Comparison of ENCODE assay signal across 24 cellular contexts in genomic region chr11:117841582-117842031, GRCh38. TPM values are rescaled to one million over a fixed set of nuclear protein-coding genes. Genes with fewer than 3 reads are reported as not detected.
A peak's percentile ranks its signal among the peaks of the same experiment; 100 is the strongest.
DNase-seq lines count a peak whose midpoint lies in the region; ATAC-seq, FAIRE-seq and TF ChIP-seq lines count a peak whose summit lies in the region.
"Had no signal": no experiment of that assay in that cellular context is flagged by ENCODE, and none has a peak within 500 bp of the region (broad histone marks: within the 10 kb centered on the region; RNA-seq: fewer than 3 reads in every experiment).

No MANE protein-coding gene starts in this region.

- H3K4me3 ChIP-seq in right lobe of liver = no peak overlapping the region
- no peak overlapping the region for H3K4me3 ChIP-seq in HepG2 (replicated peaks in 1 of 3; ENCODE audit: insufficient read depth in 1 of 3, low read depth in 2 of 3, low read length in 3 of 3)
- H3K4me3 ChIP-seq in heart left ventricle = no peak overlapping the region
- H3K4me3 ChIP-seq in OCI-LY7 (ENCODE audit: low read depth, low read length, poor library complexity, severe bottlenecking) = no peak overlapping the region
- H3K4me3 ChIP-seq: uterus had no signal

- no peaks in the 10 kb centered on the region for H3K9me2 ChIP-seq in OCI-LY7 (ENCODE audit: insufficient read depth, low read length)

- no peaks in the 10 kb centered on the region for H3K9me3 Mint-ChIP-seq in activated T-helper 2 cell treated with anti-CD3 and anti-CD28 coated beads, Interferon-gamma antibody, Interleukin-2, Interleukin-4, amounts not matched to agents 10 μg/mL and 5 μg/mL and 100 μg/mL, durations not matched to agents 14 hours and 24 hours and 36 hours
- H3K9me3 Mint-ChIP-seq: CD4-positive, alpha-beta T cell; HFFc6; neural crest cell had no signal

- no peaks in the 10 kb centered on the region for H4K20me1 ChIP-seq in HepG2 (ENCODE audit: insufficient read depth, low read length)
- no peaks in the 10 kb centered on the region for H4K20me1 ChIP-seq in OCI-LY7 (ENCODE audit: insufficient read depth, low read length)

- H3K36me3 Mint-ChIP-seq in activated T-helper 2 cell treated with anti-CD3 and anti-CD28 coated beads, Interferon-gamma antibody, Interleukin-2, Interleukin-4, amounts not matched to agents 10 μg/mL and 5 μg/mL and 100 μg/mL, durations not matched to agents 14 hours and 24 hours and 36 hours (ENCODE audit: low read depth) = no peaks in the 10 kb centered on the region

- no peaks in the 10 kb centered on the region for H3K4me1 Mint-ChIP-seq in activated T-helper 2 cell treated with anti-CD3 and anti-CD28 coated beads, Interferon-gamma antibody, Interleukin-2, Interleukin-4, amounts not matched to agents 10 μg/mL and 5 μg/mL and 100 μg/mL, durations not matched to agents 14 hours and 24 hours and 36 hours (ENCODE audit: low read depth)
- H3K4me1 Mint-ChIP-seq: mesothelial cell of epicardium had no signal

- H3K27ac ChIP-seq in right lobe of liver (no peak overlapping the region), HepG2 (ENCODE audit: extremely low read length, insufficient read depth, low read length) (no peak overlapping the region), heart left ventricle (peak overlapping the region in 1 of 12 donors; percentile 71), OCI-LY7 (ENCODE audit: low read depth, low read length, poor library complexity, severe bottlenecking) (no peak overlapping the region)
- H3K27ac ChIP-seq: foreskin keratinocyte, uterus, WERI-Rb-1 had no signal

- no peak for TF ChIP-seq EP300 in HepG2 (IDR thresholded peaks at IDR 0.05; ENCODE audit: low read depth in 2 of 2, low read length in 2 of 2)
- TF ChIP-seq EP300 in HepG2 (CRISPR knock-in tag; IDR thresholded peaks at IDR 0.05; ENCODE audit: borderline replicate concordance) = no peak

- no peaks in the 10 kb centered on the region for H3K9me3 ChIP-seq in right lobe of liver
- no peaks in the 10 kb centered on the region for H3K9me3 ChIP-seq in HepG2 (ENCODE audit: low read length)
- no peaks in the 10 kb centered on the region for H3K9me3 ChIP-seq in heart left ventricle
- no peaks in the 10 kb centered on the region for H3K9me3 ChIP-seq in OCI-LY7 (ENCODE audit: low read length)
- H3K9me3 ChIP-seq: uterus had no signal

- no peak overlapping the region for H3K4me3 Mint-ChIP-seq in activated T-helper 2 cell treated with anti-CD3 and anti-CD28 coated beads, Interferon-gamma antibody, Interleukin-2, Interleukin-4, amounts not matched to agents 10 μg/mL and 5 μg/mL and 100 μg/mL, durations not matched to agents 14 hours and 24 hours and 36 hours (ENCODE audit: low read depth)
- H3K4me3 Mint-ChIP-seq: CD4-positive, alpha-beta T cell; HFFc6; mesothelial cell of epicardium; neural crest cell had no signal

- no peaks in the 10 kb centered on the region for H3K27me3 ChIP-seq in right lobe of liver
- peaks cover 10 to 49% of the 10 kb centered on the region in 2 experiments; a peak in 3 of 5 replicates for H3K27me3 ChIP-seq in HepG2 (ENCODE audit: control insufficient read depth in 1 of 2, insufficient read depth in 2 of 2, low read length in 2 of 2)
- no peaks in the 10 kb centered on the region for H3K27me3 ChIP-seq in heart left ventricle
- H3K27me3 ChIP-seq: uterus had no signal

- POLR2A ChIA-PET in HepG2 (lab: Yijun Ruan, JAX) = no interaction called here
- POLR2A ChIA-PET in OCI-LY7 (lab: Charles Lee) = no interaction called here

- no peak overlapping the region for H3K27ac Mint-ChIP-seq in activated T-helper 2 cell treated with anti-CD3 and anti-CD28 coated beads, Interferon-gamma antibody, Interleukin-2, Interleukin-4, amounts not matched to agents 10 μg/mL and 5 μg/mL and 100 μg/mL, durations not matched to agents 14 hours and 24 hours and 36 hours
- H3K27ac Mint-ChIP-seq: CD4-positive, alpha-beta T cell; HFFc6; mesothelial cell of epicardium had no signal

- in situ Hi-C loops in HepG2 (cut with HindIII; ENCODE audit: extremely low pct_ligation_motif_present, low pct_unique_long_range_greater_than_20kb) = no loop called here

- no peaks in the 10 kb centered on the region for H3K79me2 ChIP-seq in HepG2 (ENCODE audit: insufficient read depth, low read length)
- H3K79me2 ChIP-seq in OCI-LY7 (ENCODE audit: insufficient read depth, low read depth, low read length) = no peaks in the 10 kb centered on the region

- no peak overlapping the region for H3K4me2 ChIP-seq in HepG2 (ENCODE audit: low read depth, low read length)
- no peak overlapping the region for H3K4me2 ChIP-seq in OCI-LY7 (ENCODE audit: low read length)

- no peak overlapping the region for H3K9ac ChIP-seq in HepG2 (ENCODE audit: insufficient read depth, low read depth, low read length)

- DNase-seq in right lobe of liver (peak in 2 of 3 donors; percentile 22 to 28), HepG2 (ENCODE audit: low spot score) (no peak), heart left ventricle (peak in 3 of 5 donors; percentile 9 to 19 (median 15)), posterior vena cava (ENCODE audit: low spot score) (peak; percentile 37), AG20443 (ENCODE audit: low spot score) (no peak), OCI-LY7 (ENCODE audit: low spot score) (no peak), HCEC 1CT (no peak)
- no peak for DNase-seq in activated T-helper 2 cell treated with anti-CD3 and anti-CD28 coated beads, Interferon-gamma antibody, Interleukin-2, Interleukin-4, amounts not matched to agents 10 μg/mL and 5 μg/mL and 100 μg/mL, durations not matched to agents 14 hours and 24 hours and 36 hours (ENCODE audit: low spot score)
- DNase-seq: caudate nucleus; DMS53; foreskin keratinocyte; HFFc6; hippocampal formation; NCI-H1417 treated with DMSO at 0.1 percent for 48 hours; NCI-H526; SIG-M5; stimulated activated naive CD4-positive, alpha-beta T cell; WERI-Rb-1 had no signal

- no peaks in the 10 kb centered on the region for H3K36me3 ChIP-seq in right lobe of liver
- no peaks in the 10 kb centered on the region for H3K36me3 ChIP-seq in HepG2 (replicated peaks in 1 of 2; ENCODE audit: control insufficient read depth in 1 of 2, insufficient read depth in 2 of 2, low read length in 2 of 2)
- H3K36me3 ChIP-seq in heart left ventricle = peaks cover 0 to 50% (median 23%) of the 10 kb centered on the region in 9 donors
- no peaks in the 10 kb centered on the region for H3K36me3 ChIP-seq in OCI-LY7 (ENCODE audit: insufficient read depth, low read length)
- H3K36me3 ChIP-seq: uterus, WERI-Rb-1 had no signal

- TF ChIP-seq CTCF in right lobe of liver (IDR thresholded peaks at IDR 0.05) (no peak), HepG2 (CRISPR knock-in tag; IDR thresholded peaks at IDR 0.05) (no peak), heart left ventricle (IDR thresholded peaks at IDR 0.05) (no peak), OCI-LY7 (conservative IDR thresholded peaks at IDR 0.05; ENCODE audit: low read length) (no peak)

- TF ChIP-seq POLR2A in right lobe of liver (IDR thresholded peaks at IDR 0.05) (no peak), HepG2 (IDR thresholded peaks at IDR 0.05; ENCODE audit: insufficient read depth in 1 of 2, low read depth in 2 of 2, low read length in 2 of 2) (no peak), heart left ventricle (IDR thresholded peaks at IDR 0.05) (no peak)

- H3K27me3 Mint-ChIP-seq in activated T-helper 2 cell treated with anti-CD3 and anti-CD28 coated beads, Interferon-gamma antibody, Interleukin-2, Interleukin-4, amounts not matched to agents 10 μg/mL and 5 μg/mL and 100 μg/mL, durations not matched to agents 14 hours and 24 hours and 36 hours (ENCODE audit: low read depth) = peaks cover 9% of the 10 kb centered on the region
- H3K27me3 Mint-ChIP-seq: CD4-positive, alpha-beta T cell had no signal

- FAIRE-seq in HepG2 (lab: Jason Lieb, UNC) = no peak
- FAIRE-seq: keratinocyte had no signal

- CTCF ChIA-PET in HepG2 (lab: Yijun Ruan, JAX; ENCODE audit: low intra/inter-chr PET ratio, low total read pairs) (no interaction called here), OCI-LY7 (lab: Charles Lee; ENCODE audit: unreplicated experiment) (interaction anchor here (1.4 kb wide), 1 partner anchor 212 kb away, joined by 3 read pairs; no protein-coding TSS in a partner anchor)

- WGBS in right lobe of liver (ENCODE audit: insufficient coverage, low coverage, low lambda C conversion rate, missing lambda C conversion rate) = 70% methylated on average over 5 of the region's 6 CpGs
- 78% methylated on average over 6 of the region's 6 CpGs for WGBS in HepG2 (ENCODE audit: low lambda C conversion rate)
- WGBS in heart left ventricle, 4 donors = 91 to 97% (median 94%) methylated on average over 5 to 6 of the region's 6 CpGs

- no peaks in the 10 kb centered on the region for H3K4me1 ChIP-seq in right lobe of liver
- peaks cover 14% of the 10 kb centered on the region for H3K4me1 ChIP-seq in HepG2 (ENCODE audit: insufficient read depth, low read length)
- H3K4me1 ChIP-seq in heart left ventricle = peaks cover 0 to 23% (median 9%) of the 10 kb centered on the region in 12 donors
- no peaks in the 10 kb centered on the region for H3K4me1 ChIP-seq in OCI-LY7 (ENCODE audit: insufficient read depth, low read length, poor library complexity, severe bottlenecking)
- H3K4me1 ChIP-seq: foreskin keratinocyte, uterus had no signal

- peak; percentile 6 to 32 (median 13) for ATAC-seq in right lobe of liver
- no peak for ATAC-seq in HepG2
- no peak for ATAC-seq in heart left ventricle
- ATAC-seq: foreskin keratinocyte had no signal

- intact Hi-C loops in right lobe of liver (cut with DNase I) = loop anchor here (5.0 kb wide), 2 partner anchors 106 to 211 kb away; no protein-coding TSS in a partner anchor
- intact Hi-C loops in HepG2 (cut with micrococcal nuclease; ENCODE audit: unreplicated experiment) = loop anchor here (10.0 kb wide), 1 partner anchor 63 kb away; no protein-coding TSS in a partner anchor
- intact Hi-C loops in heart left ventricle (cut with DNase I) = loop anchor here in 9 of 10 donors (2.0 to 10.0 kb wide), 7 partner anchors 36 to 213 kb away; partner anchors contain the start of gene FXYD6 (in 1 of the 9)
- intact Hi-C loops in posterior vena cava (cut with DNase I) = loop anchor here (2.0 to 5.0 kb wide), 2 partner anchors 61 to 105 kb away; no protein-coding TSS in a partner anchor
- intact Hi-C loops in OCI-LY7 (cut with micrococcal nuclease; ENCODE audit: unreplicated experiment) = no loop called here
- intact Hi-C loops in activated T-helper 2 cell treated with anti-CD3 and anti-CD28 coated beads, Interferon-gamma antibody, Interleukin-2, Interleukin-4, amounts not matched to agents 10 μg/mL and 5 μg/mL and 100 μg/mL, durations not matched to agents 14 hours and 24 hours and 36 hours (cut with micrococcal nuclease) = loop anchor here (5.0 kb wide), 2 partner anchors 34 to 61 kb away; no protein-coding TSS in a partner anchor

- H2AFZ ChIP-seq in HepG2 (ENCODE audit: low read length) (no peak overlapping the region), OCI-LY7 (ENCODE audit: low read length) (no peak overlapping the region)

- no peak for TF ChIP-seq RAD21 in HepG2 (CRISPR knock-in tag; IDR thresholded peaks at IDR 0.05)

- BruUV-seq in HepG2 (replicated peaks; lab: Mats Ljungman, UMichigan) (no TSS peak), OCI-LY7 (replicated peaks; lab: Mats Ljungman, UMichigan) (no TSS peak)

RNA-seq across cellular contexts. Expression of gene FXYD2, which starts 17.1 kb away (rescaled TPM):
- total RNA-seq in right lobe of liver (10 to 100 TPM in 5 of 6 experiments, 1 to 10 TPM in 1; 9.3 to 13.7 (median 11.4) TPM), HepG2 (2016; rRNA removed; fragmentation: Illumina TruSeq; extraction: Trizol) (106 and 107 TPM in 2 replicates), heart left ventricle (1 to 10 TPM in 5 of 9 donors, under 1 TPM in 3, not detected in 1; 0.48 to 2.7 (median 1.8) TPM), posterior vena cava (1 to 10 TPM; 3.6 to 4.5 TPM), OCI-LY7 (2022) (not detected in 2 replicates)
- 71.2 and 93.3 TPM in 2 replicates for total RNA-seq in HepG2 (2016; cell fraction: cytosol; rRNA removed; fragmentation: Illumina TruSeq; extraction: Trizol; ENCODE audit: low read depth)
- total RNA-seq in HepG2 (2016; cell fraction: insoluble cytoplasmic fraction; rRNA removed; fragmentation: Illumina TruSeq; extraction: Trizol) = 102 and 114 TPM in 2 replicates
- total RNA-seq in HepG2 (2016; cell fraction: membrane; rRNA removed; fragmentation: Illumina TruSeq; extraction: Trizol) = 99.5 and 112 TPM in 2 replicates
- 50.7 and 58.0 TPM in 2 replicates for total RNA-seq in HepG2 (2016; cell fraction: nucleus; rRNA removed; fragmentation: Illumina TruSeq; extraction: Trizol)
- polyA plus RNA-seq in HepG2 (2011; rRNA removed) (38.8 and 45.9 TPM in 2 replicates), heart left ventricle (1 to 10 TPM in 1 of 2 donors, under 1 TPM in 1; 0.53 to 1.8 TPM)
- 34.6 and 67.1 TPM in 2 replicates for polyA plus RNA-seq in HepG2 (2011; cell fraction: cytosol; rRNA removed)
- 36.7 and 39.0 TPM in 2 replicates for polyA plus RNA-seq in HepG2 (2011; cell fraction: nucleus; rRNA removed)
- 12.8 and 15.4 TPM in 2 replicates for polyA plus RNA-seq in HepG2 (2012)
- polyA plus RNA-seq in HepG2 (2016; cell fraction: cytosol; fragmentation: Illumina TruSeq; extraction: Trizol; ENCODE audit: low read depth) = 80.3 and 98.8 TPM in 2 replicates
- polyA plus RNA-seq in HepG2 (2016; cell fraction: insoluble cytoplasmic fraction; fragmentation: Illumina TruSeq; extraction: Trizol; ENCODE audit: low read depth) = 93.9 and 102 TPM in 2 replicates
- polyA plus RNA-seq in HepG2 (2016; cell fraction: membrane; fragmentation: Illumina TruSeq; extraction: Trizol; ENCODE audit: low read depth) = 83.4 and 95.9 TPM in 2 replicates
- 79.8 and 83.8 TPM in 2 replicates for polyA plus RNA-seq in HepG2 (2016; cell fraction: nucleus; fragmentation: Illumina TruSeq; extraction: Trizol; ENCODE audit: insufficient read depth, low read depth)
- 0.12 and 31.7 TPM in 2 replicates for polyA minus RNA-seq in HepG2 (2011; rRNA and poly(A)+ RNA removed; ENCODE audit: low replicate concordance)
- 4.7 and 14.1 TPM in 2 replicates for polyA minus RNA-seq in HepG2 (2011; cell fraction: cytosol; rRNA and poly(A)+ RNA removed)
- polyA minus RNA-seq in HepG2 (2011; cell fraction: nucleus; rRNA and poly(A)+ RNA removed) = 35.9 and 38.2 TPM in 2 replicates
- total RNA-seq in OCI-LY7 (2014; rRNA removed; shearing (Covaris generic)) = not detected in 2 replicates
- 0.48 and 0.51 TPM in 2 replicates for total RNA-seq in activated T-helper 2 cell treated with anti-CD3 and anti-CD28 coated beads, Interferon-gamma antibody, Interleukin-2, Interleukin-4, amounts not matched to agents 10 μg/mL and 5 μg/mL and 100 μg/mL, durations not matched to agents 14 hours and 24 hours and 36 hours
- total RNA-seq: foreskin keratinocyte had no signal
- polyA plus RNA-seq: keratinocyte had no signal

RNA-seq across cellular contexts. Expression of gene FXYD6, which starts 34.9 kb away (rescaled TPM):
- total RNA-seq in right lobe of liver (10 to 100 TPM in 2 of 6 experiments, 1 to 10 TPM in 4; 4.9 to 14.4 (median 8.9) TPM), HepG2 (2016; rRNA removed; fragmentation: Illumina TruSeq; extraction: Trizol) (not detected in 2 replicates), heart left ventricle (10 to 100 TPM; 24.6 to 51.2 (median 35.0) TPM), posterior vena cava (100 to 1,000 TPM in 1 of 2 donors, 10 to 100 TPM in 1; 62.8 to 107 TPM), OCI-LY7 (2022) (not detected in 2 replicates)
- total RNA-seq in HepG2 (2016; cell fraction: cytosol; rRNA removed; fragmentation: Illumina TruSeq; extraction: Trizol; ENCODE audit: low read depth) = not detected in 2 replicates
- not detected in 2 replicates for total RNA-seq in HepG2 (2016; cell fraction: insoluble cytoplasmic fraction; rRNA removed; fragmentation: Illumina TruSeq; extraction: Trizol)
- not detected in 2 replicates for total RNA-seq in HepG2 (2016; cell fraction: membrane; rRNA removed; fragmentation: Illumina TruSeq; extraction: Trizol)
- total RNA-seq in HepG2 (2016; cell fraction: nucleus; rRNA removed; fragmentation: Illumina TruSeq; extraction: Trizol) = not detected in 2 replicates
- polyA plus RNA-seq in HepG2 (2011; rRNA removed) (not detected in 2 replicates), heart left ventricle (10 to 100 TPM; 51.2 to 54.0 TPM)
- not detected in 2 replicates for polyA plus RNA-seq in HepG2 (2011; cell fraction: cytosol; rRNA removed)
- not detected in 2 replicates for polyA plus RNA-seq in HepG2 (2011; cell fraction: nucleus; rRNA removed)
- not detected in 2 replicates for polyA plus RNA-seq in HepG2 (2012)
- polyA plus RNA-seq in HepG2 (2016; cell fraction: cytosol; fragmentation: Illumina TruSeq; extraction: Trizol; ENCODE audit: low read depth) = not detected in 2 replicates
- not detected in 2 replicates for polyA plus RNA-seq in HepG2 (2016; cell fraction: insoluble cytoplasmic fraction; fragmentation: Illumina TruSeq; extraction: Trizol; ENCODE audit: low read depth)
- polyA plus RNA-seq in HepG2 (2016; cell fraction: membrane; fragmentation: Illumina TruSeq; extraction: Trizol; ENCODE audit: low read depth) = not detected in 2 replicates
- polyA plus RNA-seq in HepG2 (2016; cell fraction: nucleus; fragmentation: Illumina TruSeq; extraction: Trizol; ENCODE audit: insufficient read depth, low read depth) = not detected in 2 replicates
- not detected in 2 replicates for polyA minus RNA-seq in HepG2 (2011; rRNA and poly(A)+ RNA removed; ENCODE audit: low replicate concordance)
- not detected in 2 replicates for polyA minus RNA-seq in HepG2 (2011; cell fraction: cytosol; rRNA and poly(A)+ RNA removed)
- polyA minus RNA-seq in HepG2 (2011; cell fraction: nucleus; rRNA and poly(A)+ RNA removed) = not detected in 2 replicates
- total RNA-seq in OCI-LY7 (2014; rRNA removed; shearing (Covaris generic)) = not detected in 2 replicates
- total RNA-seq in activated T-helper 2 cell treated with anti-CD3 and anti-CD28 coated beads, Interferon-gamma antibody, Interleukin-2, Interleukin-4, amounts not matched to agents 10 μg/mL and 5 μg/mL and 100 μg/mL, durations not matched to agents 14 hours and 24 hours and 36 hours = 0.11 and 0.18 TPM in 2 replicates
- total RNA-seq: CD4-positive, alpha-beta T cell; foreskin keratinocyte; HFFc6; T-helper 2 cell treated with Interferon-gamma antibody and Interleukin-4, amounts not matched to agents 100 ng/mL and 5 ng/mL, for 36 hours had no signal
- polyA plus RNA-seq: keratinocyte had no signal

RNA-seq across cellular contexts. Expression of gene DSCAML1, which starts 44.6 kb away (rescaled TPM):
- under 1 TPM in 5 of 6 experiments, not detected in 1; 0.06 to 0.92 (median 0.22) TPM for total RNA-seq in right lobe of liver
- 0.14 and 0.29 TPM in 2 replicates for total RNA-seq in HepG2 (2016; rRNA removed; fragmentation: Illumina TruSeq; extraction: Trizol)
- 0.61 and 0.88 TPM in 2 replicates for total RNA-seq in HepG2 (2016; cell fraction: cytosol; rRNA removed; fragmentation: Illumina TruSeq; extraction: Trizol; ENCODE audit: low read depth)
- total RNA-seq in HepG2 (2016; cell fraction: insoluble cytoplasmic fraction; rRNA removed; fragmentation: Illumina TruSeq; extraction: Trizol) = 0.24 and 0.35 TPM in 2 replicates
- total RNA-seq in HepG2 (2016; cell fraction: membrane; rRNA removed; fragmentation: Illumina TruSeq; extraction: Trizol) = 0.17 and 0.28 TPM in 2 replicates
- total RNA-seq in HepG2 (2016; cell fraction: nucleus; rRNA removed; fragmentation: Illumina TruSeq; extraction: Trizol) = 0.47 and 0.50 TPM in 2 replicates
- 0.40 and 0.72 TPM in 2 replicates for polyA plus RNA-seq in HepG2 (2011; rRNA removed)
- 0.15 and 0.35 TPM in 2 replicates for polyA plus RNA-seq in HepG2 (2011; cell fraction: cytosol; rRNA removed)
- polyA plus RNA-seq in HepG2 (2011; cell fraction: nucleus; rRNA removed) = 2.6 and 4.1 TPM in 2 replicates
- 0.48 and 0.69 TPM in 2 replicates for polyA plus RNA-seq in HepG2 (2012)
- 0.06 and 0.07 TPM in 2 replicates for polyA plus RNA-seq in HepG2 (2016; cell fraction: cytosol; fragmentation: Illumina TruSeq; extraction: Trizol; ENCODE audit: low read depth)
- polyA plus RNA-seq in HepG2 (2016; cell fraction: insoluble cytoplasmic fraction; fragmentation: Illumina TruSeq; extraction: Trizol; ENCODE audit: low read depth) = 0.14 and 0.19 TPM in 2 replicates
- 0.09 and 0.14 TPM in 2 replicates for polyA plus RNA-seq in HepG2 (2016; cell fraction: membrane; fragmentation: Illumina TruSeq; extraction: Trizol; ENCODE audit: low read depth)
- 0.24 and 0.74 TPM in 2 replicates for polyA plus RNA-seq in HepG2 (2016; cell fraction: nucleus; fragmentation: Illumina TruSeq; extraction: Trizol; ENCODE audit: insufficient read depth, low read depth)
- 1.8 TPM in 1 of 2 replicates, not detected in the other for polyA minus RNA-seq in HepG2 (2011; rRNA and poly(A)+ RNA removed; ENCODE audit: low replicate concordance)
- polyA minus RNA-seq in HepG2 (2011; cell fraction: cytosol; rRNA and poly(A)+ RNA removed) = 0.18 and 0.20 TPM in 2 replicates
- polyA minus RNA-seq in HepG2 (2011; cell fraction: nucleus; rRNA and poly(A)+ RNA removed) = 2.7 and 6.2 TPM in 2 replicates
- 1 to 10 TPM in 3 of 9 donors, under 1 TPM in 6; 0.05 to 1.7 (median 0.81) TPM for total RNA-seq in heart left ventricle
- polyA plus RNA-seq in heart left ventricle = under 1 TPM; 0.11 to 0.76 TPM
- 1 to 10 TPM; 1.2 to 1.5 TPM for total RNA-seq in posterior vena cava
- total RNA-seq in OCI-LY7 (2014; rRNA removed; shearing (Covaris generic)) = not detected in 2 replicates
- total RNA-seq in OCI-LY7 (2022) = not detected in 2 replicates
- total RNA-seq in activated T-helper 2 cell treated with anti-CD3 and anti-CD28 coated beads, Interferon-gamma antibody, Interleukin-2, Interleukin-4, amounts not matched to agents 10 μg/mL and 5 μg/mL and 100 μg/mL, durations not matched to agents 14 hours and 24 hours and 36 hours = not detected in 2 replicates
- total RNA-seq: foreskin keratinocyte, HFFc6 had no signal
- polyA plus RNA-seq: foreskin keratinocyte, keratinocyte had no signal

Comparison
In these comparisons a context has a peak if more than half of its experiments do, and no peak if none do; other contexts are left out.
1. ATAC-seq: peak in right lobe of liver (4 of 4); none in HepG2 (single experiment) and heart left ventricle (0 of 4).
2. DNase-seq: peak in right lobe of liver (2 of 3), heart left ventricle (3 of 5) and posterior vena cava (single experiment); none in HepG2 (single experiment), AG20443 (single experiment), OCI-LY7 (single experiment), HCEC 1CT (single experiment) and activated T-helper 2 cell treated with anti-CD3 and anti-CD28 coated beads, Interferon-gamma antibody, Interleukin-2, Interleukin-4, amounts not matched to agents 10 μg/mL and 5 μg/mL and 100 μg/mL, durations not matched to agents 14 hours and 24 hours and 36 hours (single experiment).